In genomic region chr18:79511671-79512301, GRCh38 we compare ENCODE assay signal across 1 cellular context.
TF ChIP-seq lines count a peak whose summit lies in the region.

No MANE protein-coding gene starts in this region.

TF ChIP-seq in GM23338, 12 proteins besides CTCF, POLR2A, EP300 and RAD21 (continued from another document):
- TF ChIP-seq ZNF462 (CRISPR knock-in tag; IDR thresholded peaks at IDR 0.05), result no peak
- no peak for TF ChIP-seq EZH2phosphoT487 (IDR thresholded peaks at IDR 0.05; ENCODE audit: unreplicated experiment)
- no peak for TF ChIP-seq POLR2AphosphoS5 (IDR thresholded peaks at IDR 0.05; ENCODE audit: low read depth)
TF ChIP-seq in GM23338: peak in this region for 0.
